Comparison of ENCODE assay signal across 8 cellular contexts in the genomic region with DNA sequence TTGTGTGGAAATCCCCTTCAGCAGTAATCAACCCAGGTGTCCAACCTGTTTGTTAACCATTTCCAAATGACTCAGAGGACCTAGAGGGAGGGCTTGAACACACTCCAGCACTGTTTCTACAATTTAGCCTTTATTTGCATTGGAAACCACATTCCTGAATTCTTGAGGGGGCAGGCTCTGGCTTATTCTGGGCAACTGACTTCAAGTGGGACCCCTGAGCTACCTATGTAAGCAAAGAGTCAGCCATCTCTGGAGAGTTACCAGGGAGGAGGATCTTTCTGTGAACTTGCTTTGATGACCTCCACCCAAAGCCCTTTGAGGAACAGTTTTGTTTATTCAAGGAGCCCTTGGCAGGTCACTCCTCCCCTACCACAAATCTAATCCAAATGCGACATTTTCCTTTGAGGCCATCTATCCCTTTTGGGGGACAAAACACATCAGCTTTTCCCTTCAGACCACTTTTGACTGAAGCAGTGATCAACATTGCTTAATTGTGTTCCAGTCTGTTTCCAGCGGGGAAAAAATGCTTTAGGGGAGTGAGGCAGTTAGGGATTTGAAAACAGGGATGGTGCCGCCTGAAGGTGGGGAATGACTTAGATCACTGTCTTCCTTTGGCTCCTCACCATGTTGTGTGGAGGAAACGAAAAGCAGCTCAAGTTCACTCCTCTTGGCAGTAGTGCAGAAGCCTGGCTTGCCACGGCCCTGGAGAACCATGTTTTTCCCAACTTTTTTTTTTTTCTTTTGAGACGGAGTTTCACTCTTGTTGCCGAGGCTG. TPM values are rescaled to one million over a fixed set of nuclear protein-coding genes. Genes with fewer than 3 reads are reported as not detected.
A peak's percentile ranks its signal among the peaks of the same experiment; 100 is the strongest.
DNase-seq lines count a peak whose midpoint lies in the region; ATAC-seq and TF ChIP-seq lines count a peak whose summit lies in the region.

No MANE protein-coding gene starts in this region.

- peaks cover 57% of the 10 kb centered on the region for H3K4me1 ChIP-seq in SJSA1 (replicated peaks)

- ATAC-seq in GM18861 (IDR thresholded peaks at IDR 0.05; ENCODE audit: unreplicated experiment) (peak; percentile 38), HG03378 (IDR thresholded peaks at IDR 0.05; ENCODE audit: unreplicated experiment) (peak; percentile 53), natural killer cell (peak; percentile 46 to 78 (median 62))

- H3K9me3 ChIP-seq in SJSA1 (replicated peaks) = peaks cover 10% of the 10 kb centered on the region; the same call in 1 of the 2 replicates

- H3K27me3 ChIP-seq in SJSA1 (replicated peaks) = peaks cover 18% of the 10 kb centered on the region

- peaks cover under 1% of the 10 kb centered on the region for H3K36me3 Mint-ChIP-seq in natural killer cell

- H3K4me3 Mint-ChIP-seq in natural killer cell = no peak overlapping the region

- H3K4me3 ChIP-seq in SJSA1 (no peak overlapping the region), epithelial cell of esophagus (ENCODE audit: low read length) (peak overlapping the region; percentile 23)

- H3K27ac Mint-ChIP-seq in natural killer cell = peak overlapping the region in 1 of 2 donors; percentile 58

- H3K9me3 Mint-ChIP-seq in natural killer cell = no peaks in the 10 kb centered on the region

- no peak for TF ChIP-seq CTCF in epithelial cell of esophagus (IDR thresholded peaks at IDR 0.05; ENCODE audit: insufficient read depth, low read depth, low read length, missing control alignments)
- no peak for TF ChIP-seq CTCF in natural killer cell (IDR thresholded peaks at IDR 0.05)

- peaks cover 8 to 13% of the 10 kb centered on the region in 2 donors for H3K4me1 Mint-ChIP-seq in natural killer cell

- DNase-seq in AG20443 (ENCODE audit: low spot score) (peak; percentile 55), SJSA1 (ENCODE audit: low read depth in 1 of 2, low spot score in 2 of 2) (peak in 1 of 2 experiments; percentile 78), epithelial cell of esophagus (ENCODE audit: low read depth) (peak; percentile 96), natural killer cell (no peak), foreskin melanocyte (no peak), COLO829 (ENCODE audit: low spot score) (no peak)

- no peaks in the 10 kb centered on the region for H3K27me3 Mint-ChIP-seq in natural killer cell (ENCODE audit: low read depth in 2 of 2)

- H3K27ac ChIP-seq in SJSA1 = peak overlapping the region; percentile 25

- H3K36me3 ChIP-seq in SJSA1 = peaks cover 22% of the 10 kb centered on the region

- intact Hi-C loops in natural killer cell (cut with micrococcal nuclease) = no loop called here

RNA-seq across cellular contexts. Expression of gene TUBD1, which starts 46.2 kb away (rescaled TPM):
- 7.4 and 12.7 TPM in 2 replicates for total RNA-seq in SJSA1 (2014; rRNA removed; shearing (Covaris generic))
- total RNA-seq in natural killer cell = 1 to 10 TPM; 8.4 to 9.0 (median 8.4) TPM

RNA-seq across cellular contexts. Expression of gene RPS6KB1, which starts 46.3 kb away (rescaled TPM):
- 26.9 and 32.3 TPM in 2 replicates for total RNA-seq in SJSA1 (2014; rRNA removed; shearing (Covaris generic))
- 10 to 100 TPM; 70.6 to 85.0 (median 78.2) TPM for total RNA-seq in natural killer cell

Comparison
In these comparisons a context has a peak if more than half of its experiments do, and no peak if none do; other contexts are left out.
1. DNase-seq: peak in AG20443 (single experiment) and epithelial cell of esophagus (single experiment); none in natural killer cell (single experiment), foreskin melanocyte (single experiment) and COLO829 (single experiment).
2. Peak in every context shown above with its lines, with median percentiles within 50 percentile points of each other: ATAC-seq.